ENCODE assay signal across 21 cellular contexts in the genomic region with DNA sequence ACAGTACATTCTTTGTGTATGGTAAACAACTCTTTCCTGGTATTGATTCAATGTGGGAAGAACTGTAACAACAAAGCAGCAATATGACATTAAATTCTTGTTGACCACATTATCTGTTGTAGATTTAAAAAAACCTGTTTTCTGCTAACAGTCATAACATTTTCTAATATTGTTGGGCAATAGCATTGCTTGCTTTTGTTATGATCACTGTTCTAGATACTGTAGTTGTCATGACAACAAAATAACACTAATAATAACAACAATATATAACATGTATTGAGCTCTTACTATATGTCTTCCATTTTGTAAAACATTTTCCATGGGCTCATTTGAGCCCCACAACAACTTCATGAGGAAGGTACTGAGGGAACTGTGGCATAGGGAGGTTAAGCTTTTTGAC.
"Had no signal": no experiment of that assay in that cellular context is flagged by ENCODE, and none has a peak within 500 bp of the region (broad histone marks: within the 10 kb centered on the region; RNA-seq: fewer than 3 reads in every experiment).

No MANE protein-coding gene starts in this region.

- DNase-seq: activated B cell treated with CpG ODN at 0.5 μM for 24 hours; activated CD4-positive, alpha-beta T cell treated with anti-CD3 and anti-CD28 coated beads, Interleukin-2, amount 10 ng/mL, durations not matched to agents 24 days and 14 days; activated naive CD4-positive, alpha-beta T cell; dermis blood vessel endothelial cell; effector memory CD8-positive, alpha-beta T cell; glutamatergic neuron; kidney glomerular epithelial cell; mesendoderm; natural killer cell; posterior cingulate gyrus; small intestine; stimulated activated CD4-positive, alpha-beta T cell treated with anti-CD3 and anti-CD28 coated beads, Interleukin-4, amount 100 ng/mL, for 4 hours; stimulated activated CD8-positive, alpha-beta memory T cell treated with anti-CD3 and anti-CD28 coated beads, Interleukin-4, amount 100 ng/mL, for 48 hours; stimulated activated naive CD8-positive, alpha-beta T cell treated with anti-CD3 and anti-CD28 coated beads, Interleukin-15, Interleukin-2, amounts not matched to agents 100 U/mL and 50 U/mL, for 24 hours had no signal

- H3K9me3 Mint-ChIP-seq: activated T-helper 1 cell treated with anti-CD3 and anti-CD28 coated beads, Interleukin-12 subunit alpha, Interleukin-12 subunit beta, Interleukin-2, Interleukin-4 antibody, amounts not matched to agents 30 ng/mL and 10 ng/mL and 1 ng/mL, durations not matched to agents 14 hours and 24 hours and 36 hours; type B pancreatic cell had no signal

- H3K4me3 Mint-ChIP-seq: activated B cell treated with CpG ODN at 0.5 μM for 24 hours; activated CD4-positive, alpha-beta T cell treated with anti-CD3 and anti-CD28 coated beads, Interleukin-2, amount 10 ng/mL, durations not matched to agents 24 days and 14 days; activated T-helper 1 cell treated with anti-CD3 and anti-CD28 coated beads, Interleukin-12 subunit alpha, Interleukin-12 subunit beta, Interleukin-2, Interleukin-4 antibody, amounts not matched to agents 30 ng/mL and 10 ng/mL and 1 ng/mL, durations not matched to agents 14 hours and 24 hours and 36 hours; effector memory CD8-positive, alpha-beta T cell; natural killer cell; T-helper 2 cell treated with Interferon-gamma antibody and Interleukin-4, amounts not matched to agents 5 μg/mL and 100 μg/mL, for 36 hours; type B pancreatic cell had no signal

- H3K4me1 ChIP-seq: ascending aorta, breast epithelium, suprapubic skin had no signal

- H3K27me3 Mint-ChIP-seq: activated B cell treated with CpG ODN at 0.5 μM for 24 hours, type B pancreatic cell had no signal

- H3K4me3 ChIP-seq: ascending aorta, breast epithelium, suprapubic skin had no signal

- H3K9me3 ChIP-seq: ascending aorta, neutrophil had no signal

- H3K36me3 Mint-ChIP-seq: natural killer cell, type B pancreatic cell had no signal

- H3K4me1 Mint-ChIP-seq: activated B cell treated with CpG ODN at 0.5 μM for 24 hours; activated CD4-positive, alpha-beta T cell treated with anti-CD3 and anti-CD28 coated beads, Interleukin-2, amount 10 ng/mL, durations not matched to agents 24 days and 14 days; natural killer cell had no signal

- H3K36me3 ChIP-seq: ascending aorta, breast epithelium, neutrophil, suprapubic skin had no signal

- H3K27me3 ChIP-seq: ascending aorta, breast epithelium, neutrophil, suprapubic skin had no signal

- H3K27ac ChIP-seq: ascending aorta, breast epithelium, neutrophil, suprapubic skin had no signal

- ATAC-seq: effector memory CD8-positive, alpha-beta T cell; natural killer cell; stimulated activated naive CD8-positive, alpha-beta T cell treated with anti-CD3 and anti-CD28 coated beads, Interleukin-15, Interleukin-2, amounts not matched to agents 100 U/mL and 50 U/mL, for 24 hours had no signal

- H3K27ac Mint-ChIP-seq: activated B cell treated with CpG ODN at 0.5 μM for 24 hours; activated CD4-positive, alpha-beta T cell treated with anti-CD3 and anti-CD28 coated beads, Interleukin-2, amount 10 ng/mL, durations not matched to agents 24 days and 14 days; activated T-helper 1 cell treated with anti-CD3 and anti-CD28 coated beads, Interleukin-12 subunit alpha, Interleukin-12 subunit beta, Interleukin-2, Interleukin-4 antibody, amounts not matched to agents 30 ng/mL and 10 ng/mL and 1 ng/mL, durations not matched to agents 14 hours and 24 hours and 36 hours; effector memory CD8-positive, alpha-beta T cell; natural killer cell; T-helper 2 cell treated with Interferon-gamma antibody and Interleukin-4, amounts not matched to agents 5 μg/mL and 100 μg/mL, for 36 hours; type B pancreatic cell had no signal
